In genomic region chr5:122478741-122479459, GRCh38 we compare ENCODE assay signal across 19 cellular contexts.
DNase-seq lines count a peak whose midpoint lies in the region; ATAC-seq, FAIRE-seq and TF ChIP-seq lines count a peak whose summit lies in the region.
"Had no signal": no experiment of that assay in that cellular context is flagged by ENCODE, and none has a peak within 500 bp of the region (broad histone marks: within the 10 kb centered on the region; RNA-seq: fewer than 3 reads in every experiment).

No MANE protein-coding gene starts in this region.

- ATAC-seq in A549 (peak; percentile 57 to 76; a peak in 5 of 6 replicates), right lobe of liver (peak; percentile 88 to 97 (median 90)), HG02885 (IDR thresholded peaks at IDR 0.05; ENCODE audit: poor library complexity, unreplicated experiment) (no peak)
- ATAC-seq in stimulated activated naive CD8-positive, alpha-beta T cell treated with anti-CD3 and anti-CD28 coated beads, Interleukin-15, Interleukin-2, amounts not matched to agents 100 U/mL and 50 U/mL, for 24 hours, result no peak
- no peak for ATAC-seq in naive thymus-derived CD8-positive, alpha-beta T cell
- ATAC-seq: activated CD8-positive, alpha-beta T cell treated with anti-CD3 and anti-CD28 coated beads for 36 hours had no signal

- peaks cover 24% of the 10 kb centered on the region for H3K4me1 ChIP-seq in A549
- peaks cover 0 to 19% (median 6%) of the 10 kb centered on the region in 4 donors for H3K4me1 ChIP-seq in right lobe of liver
- H3K4me1 ChIP-seq: SJCRH30 had no signal

- H3K4me1 Mint-ChIP-seq in activated CD4-positive, alpha-beta memory T cell treated with anti-CD3 and anti-CD28 coated beads, Interleukin-2, amount 10 ng/mL, durations not matched to agents 7 days and 5 days, result no peaks in the 10 kb centered on the region
- no peaks in the 10 kb centered on the region for H3K4me1 Mint-ChIP-seq in naive thymus-derived CD8-positive, alpha-beta T cell
- H3K4me1 Mint-ChIP-seq: brain, memory B cell had no signal

- H3K36me3 Mint-ChIP-seq in activated CD4-positive, alpha-beta memory T cell treated with anti-CD3 and anti-CD28 coated beads, Interleukin-2, amount 10 ng/mL, durations not matched to agents 7 days and 5 days (ENCODE audit: low read depth), result no peaks in the 10 kb centered on the region
- H3K36me3 Mint-ChIP-seq in naive thymus-derived CD8-positive, alpha-beta T cell, result no peaks in the 10 kb centered on the region
- H3K36me3 Mint-ChIP-seq: brain, memory B cell had no signal

- peak; percentile 73 to 88; a peak in 3 of 5 replicates for TF ChIP-seq EP300 in A549 (IDR thresholded peaks at IDR 0.05)

- no peaks in the 10 kb centered on the region for H3K27me3 ChIP-seq in right lobe of liver
- H3K27me3 ChIP-seq: SJCRH30 had no signal

- H3K9me3 Mint-ChIP-seq in activated CD4-positive, alpha-beta memory T cell treated with anti-CD3 and anti-CD28 coated beads, Interleukin-2, amount 10 ng/mL, durations not matched to agents 7 days and 5 days, result no peaks in the 10 kb centered on the region
- peaks cover 0 to 2% (median 0%) of the 10 kb centered on the region in 9 donors for H3K9me3 Mint-ChIP-seq in naive thymus-derived CD8-positive, alpha-beta T cell
- H3K9me3 Mint-ChIP-seq: activated CD8-positive, alpha-beta T cell treated with anti-CD3 and anti-CD28 coated beads for 36 hours; memory B cell had no signal

- no peaks in the 10 kb centered on the region for H3K27me3 Mint-ChIP-seq in activated CD4-positive, alpha-beta memory T cell treated with anti-CD3 and anti-CD28 coated beads, Interleukin-2, amount 10 ng/mL, durations not matched to agents 7 days and 5 days
- H3K27me3 Mint-ChIP-seq in naive thymus-derived CD8-positive, alpha-beta T cell, result peaks cover 1 to 21% (median 5%) of the 10 kb centered on the region in 5 donors
- H3K27me3 Mint-ChIP-seq: activated CD8-positive, alpha-beta T cell treated with anti-CD3 and anti-CD28 coated beads for 36 hours; brain had no signal

- intact Hi-C loops in right lobe of liver (cut with DNase I), result no loop called here

- TF ChIP-seq CTCF in A549 (IDR thresholded peaks at IDR 0.05), result no peak
- no peak for TF ChIP-seq CTCF in epithelial cell of proximal tubule (conservative IDR thresholded peaks at IDR 0.05; ENCODE audit: low read depth, low read length)
- TF ChIP-seq CTCF in right lobe of liver (IDR thresholded peaks at IDR 0.05), result no peak

- FAIRE-seq in A549 (lab: Jason Lieb, UNC), result peak; percentile 56

- POLR2A ChIA-PET in A549 (lab: Yijun Ruan, JAX), result no interaction called here
- POLR2A ChIA-PET in activated CD4-positive, alpha-beta memory T cell treated with anti-CD3 and anti-CD28 coated beads, Interleukin-2, amount 10 ng/mL, durations not matched to agents 7 days and 5 days (lab: Charles Lee), result no interaction called here
- POLR2A ChIA-PET in naive thymus-derived CD8-positive, alpha-beta T cell (lab: Charles Lee), result no interaction called here

- H3K4me2 ChIP-seq in A549, result peak overlapping the region; percentile 62

- H3K4me3 ChIP-seq in A549 (no peak overlapping the region), epithelial cell of proximal tubule (ENCODE audit: low read depth, low read length) (no peak overlapping the region), right lobe of liver (peak overlapping the region; percentile 32 to 61 (median 54))
- H3K4me3 ChIP-seq: SJCRH30 had no signal

- H3K27ac ChIP-seq in A549 (peak overlapping the region; percentile 67 to 79), right lobe of liver (peak overlapping the region; percentile 44 to 82 (median 73))
- H3K27ac ChIP-seq: SJCRH30 had no signal

- TF ChIP-seq POLR2A in A549 (IDR thresholded peaks at IDR 0.05; ENCODE audit: low read length) (no peak), right lobe of liver (IDR thresholded peaks at IDR 0.05) (no peak)

- 40% methylated on average over 4 of the region's 4 CpGs for WGBS in A549 (ENCODE audit: missing lambda C conversion rate)
- 17% methylated on average over 3 of the region's 4 CpGs for WGBS in right lobe of liver (ENCODE audit: insufficient coverage, low coverage, low lambda C conversion rate, missing lambda C conversion rate)

- CTCF ChIA-PET in A549 (lab: Yijun Ruan, JAX), result no interaction called here
- CTCF ChIA-PET in activated CD4-positive, alpha-beta memory T cell treated with anti-CD3 and anti-CD28 coated beads, Interleukin-2, amount 10 ng/mL, durations not matched to agents 7 days and 5 days (lab: Charles Lee), result no interaction called here

- TF ChIP-seq RAD21 in A549 (conservative IDR thresholded peaks at IDR 0.05 in 1 of 2, IDR thresholded peaks at IDR 0.05 in 1 of 2), result no peak

- H3K4me3 Mint-ChIP-seq in activated CD4-positive, alpha-beta memory T cell treated with anti-CD3 and anti-CD28 coated beads, Interleukin-2, amount 10 ng/mL, durations not matched to agents 7 days and 5 days, result no peak overlapping the region
- no peak overlapping the region for H3K4me3 Mint-ChIP-seq in naive thymus-derived CD8-positive, alpha-beta T cell
- H3K4me3 Mint-ChIP-seq: activated CD8-positive, alpha-beta T cell treated with anti-CD3 and anti-CD28 coated beads for 36 hours; brain; memory B cell had no signal

- no peaks in the 10 kb centered on the region for H3K36me3 ChIP-seq in right lobe of liver
- H3K36me3 ChIP-seq: SJCRH30 had no signal

- DNase-seq in A549 (ENCODE audit: low read depth in 1 of 2, low spot score in 1 of 2) (peak; percentile 27 to 71), HuH-7.5 (ENCODE audit: low spot score) (peak; percentile 22), epithelial cell of proximal tubule (ENCODE audit: low read depth) (peak; percentile 31), right lobe of liver (no peak)
- DNase-seq in activated CD4-positive, alpha-beta memory T cell treated with anti-CD3 and anti-CD28 coated beads, Interleukin-2, amount 10 ng/mL, durations not matched to agents 7 days and 5 days, result no peak
- DNase-seq in stimulated activated naive CD8-positive, alpha-beta T cell treated with anti-CD3 and anti-CD28 coated beads, Interleukin-15, Interleukin-2, amounts not matched to agents 100 U/mL and 50 U/mL, for 24 hours, result no peak
- no peak for DNase-seq in naive thymus-derived CD8-positive, alpha-beta T cell
- DNase-seq: activated CD8-positive, alpha-beta T cell treated with anti-CD3 and anti-CD28 coated beads for 36 hours; activated effector memory CD4-positive, alpha-beta T cell treated with anti-CD3 and anti-CD28 coated beads, Interleukin-2, amount 50 U/mL, for 16 hours; DMS 273 treated with DMSO at 0.1 percent for 48 hours; effector memory CD4-positive, alpha-beta T cell; KG1; NCI-H1694 treated with DMSO at 0.1 percent for 48 hours; NK-92 treated with Interleukin-12 subunit alpha and Interleukin-12 subunit beta, amount 100 ng/mL, for 24 hours; occipital lobe; SJCRH30 had no signal

- no peak overlapping the region for H3K27ac Mint-ChIP-seq in activated CD4-positive, alpha-beta memory T cell treated with anti-CD3 and anti-CD28 coated beads, Interleukin-2, amount 10 ng/mL, durations not matched to agents 7 days and 5 days
- H3K27ac Mint-ChIP-seq in naive thymus-derived CD8-positive, alpha-beta T cell, result no peak overlapping the region
- H3K27ac Mint-ChIP-seq: activated CD8-positive, alpha-beta T cell treated with anti-CD3 and anti-CD28 coated beads for 36 hours; memory B cell had no signal

- H3K9me3 ChIP-seq in A549 (no peaks in the 10 kb centered on the region), right lobe of liver (no peaks in the 10 kb centered on the region)
- H3K9me3 ChIP-seq: SJCRH30 had no signal

TF ChIP-seq in A549, 52 proteins besides CTCF, POLR2A, EP300 and RAD21 (continues in another document):
- TF ChIP-seq JUNB (IDR thresholded peaks at IDR 0.05) (peak; percentile 86), GATA3 (IDR thresholded peaks at IDR 0.05; ENCODE audit: borderline replicate concordance) (peak; percentile 66), BCL3 (IDR thresholded peaks at IDR 0.05) (peak; percentile 87; the same call in 2 of the 3 replicates), CEBPB (IDR thresholded peaks at IDR 0.05) (peak; percentile 83 to 98), HES2 (IDR thresholded peaks at IDR 0.05) (peak; percentile 91), REST (IDR thresholded peaks at IDR 0.05) (no peak), CBX2 (IDR thresholded peaks at IDR 0.05; ENCODE audit: borderline replicate concordance, low read depth) (no peak)

Comparison
In these comparisons a context has a peak if more than half of its experiments do, and no peak if none do; other contexts are left out.
1. ATAC-seq: peak in A549 (2 of 2) and right lobe of liver (4 of 4); none in stimulated activated naive CD8-positive, alpha-beta T cell treated with anti-CD3 and anti-CD28 coated beads, Interleukin-15, Interleukin-2, amounts not matched to agents 100 U/mL and 50 U/mL, for 24 hours (single experiment), HG02885 (single experiment) and naive thymus-derived CD8-positive, alpha-beta T cell (0 of 2).
2. DNase-seq: peak in A549 (2 of 2), HuH-7.5 (single experiment) and epithelial cell of proximal tubule (single experiment); none in right lobe of liver (0 of 3), activated CD4-positive, alpha-beta memory T cell treated with anti-CD3 and anti-CD28 coated beads, Interleukin-2, amount 10 ng/mL, durations not matched to agents 7 days and 5 days (single experiment), stimulated activated naive CD8-positive, alpha-beta T cell treated with anti-CD3 and anti-CD28 coated beads, Interleukin-15, Interleukin-2, amounts not matched to agents 100 U/mL and 50 U/mL, for 24 hours (single experiment) and naive thymus-derived CD8-positive, alpha-beta T cell (0 of 10).
3. H3K4me3 ChIP-seq: peak in right lobe of liver (3 of 3); none in A549 (single experiment) and epithelial cell of proximal tubule (single experiment).